ENCODE assay signal across 1 cellular context in the genomic region with DNA sequence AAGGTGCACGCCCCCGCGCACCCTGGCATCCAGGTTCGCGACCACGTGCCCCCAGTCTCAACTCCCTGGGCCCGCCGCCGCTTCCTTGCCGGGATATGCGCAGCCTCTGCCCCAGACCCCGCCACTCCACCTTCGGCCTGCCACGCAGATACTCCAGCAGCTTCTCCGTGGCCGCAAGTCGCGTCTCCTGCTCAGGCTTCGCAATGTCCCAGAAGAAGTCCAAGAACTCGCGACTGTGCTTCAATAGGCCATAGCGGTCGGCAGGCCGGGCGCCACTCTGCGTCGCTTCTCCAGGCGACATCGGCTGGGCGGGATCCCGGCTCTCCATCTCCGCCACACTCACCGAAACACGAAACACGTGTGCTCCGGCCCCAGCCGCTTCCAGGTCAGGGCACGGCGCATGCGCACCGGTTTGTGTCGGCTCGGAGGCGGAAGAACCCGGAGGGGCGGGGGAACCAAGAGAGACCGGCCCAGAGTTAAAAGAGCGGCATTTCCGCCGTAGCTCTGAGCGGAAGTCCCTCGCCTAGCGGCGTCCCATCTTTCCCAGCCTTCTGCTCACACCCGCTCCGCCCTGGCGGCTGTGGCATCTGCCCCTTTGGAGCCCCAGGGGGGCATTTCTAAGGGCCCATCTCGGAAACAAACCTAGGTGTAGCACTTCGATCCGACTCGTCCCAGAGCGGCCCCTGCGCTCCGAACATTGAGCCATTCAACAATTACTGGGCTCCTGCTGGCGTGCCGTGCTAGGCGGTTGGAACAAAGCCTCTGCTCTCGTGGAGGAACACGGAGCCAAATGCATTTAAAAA.
TF ChIP-seq lines count a peak whose summit lies in the region.

A gene with protein sequence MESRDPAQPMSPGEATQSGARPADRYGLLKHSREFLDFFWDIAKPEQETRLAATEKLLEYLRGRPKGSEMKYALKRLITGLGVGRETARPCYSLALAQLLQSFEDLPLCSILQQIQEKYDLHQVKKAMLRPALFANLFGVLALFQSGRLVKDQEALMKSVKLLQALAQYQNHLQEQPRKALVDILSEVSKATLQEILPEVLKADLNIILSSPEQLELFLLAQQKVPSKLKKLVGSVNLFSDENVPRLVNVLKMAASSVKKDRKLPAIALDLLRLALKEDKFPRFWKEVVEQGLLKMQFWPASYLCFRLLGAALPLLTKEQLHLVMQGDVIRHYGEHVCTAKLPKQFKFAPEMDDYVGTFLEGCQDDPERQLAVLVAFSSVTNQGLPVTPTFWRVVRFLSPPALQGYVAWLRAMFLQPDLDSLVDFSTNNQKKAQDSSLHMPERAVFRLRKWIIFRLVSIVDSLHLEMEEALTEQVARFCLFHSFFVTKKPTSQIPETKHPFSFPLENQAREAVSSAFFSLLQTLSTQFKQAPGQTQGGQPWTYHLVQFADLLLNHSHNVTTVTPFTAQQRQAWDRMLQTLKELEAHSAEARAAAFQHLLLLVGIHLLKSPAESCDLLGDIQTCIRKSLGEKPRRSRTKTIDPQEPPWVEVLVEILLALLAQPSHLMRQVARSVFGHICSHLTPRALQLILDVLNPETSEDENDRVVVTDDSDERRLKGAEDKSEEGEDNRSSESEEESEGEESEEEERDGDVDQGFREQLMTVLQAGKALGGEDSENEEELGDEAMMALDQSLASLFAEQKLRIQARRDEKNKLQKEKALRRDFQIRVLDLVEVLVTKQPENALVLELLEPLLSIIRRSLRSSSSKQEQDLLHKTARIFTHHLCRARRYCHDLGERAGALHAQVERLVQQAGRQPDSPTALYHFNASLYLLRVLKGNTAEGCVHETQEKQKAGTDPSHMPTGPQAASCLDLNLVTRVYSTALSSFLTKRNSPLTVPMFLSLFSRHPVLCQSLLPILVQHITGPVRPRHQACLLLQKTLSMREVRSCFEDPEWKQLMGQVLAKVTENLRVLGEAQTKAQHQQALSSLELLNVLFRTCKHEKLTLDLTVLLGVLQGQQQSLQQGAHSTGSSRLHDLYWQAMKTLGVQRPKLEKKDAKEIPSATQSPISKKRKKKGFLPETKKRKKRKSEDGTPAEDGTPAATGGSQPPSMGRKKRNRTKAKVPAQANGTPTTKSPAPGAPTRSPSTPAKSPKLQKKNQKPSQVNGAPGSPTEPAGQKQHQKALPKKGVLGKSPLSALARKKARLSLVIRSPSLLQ (N-terminal part only) (minus strand): TSS at position 388 of the 803 bp plus-strand sequence. CDS start 60 bp downstream, at position 328.

TF ChIP-seq in HepG2, 621 proteins besides CTCF, POLR2A, EP300 and RAD21 (continued from another document and continues in another):
- TF ChIP-seq ZNF333 (CRISPR knock-in tag; IDR thresholded peaks at IDR 0.05; ENCODE audit: borderline replicate concordance), result 0 out of 2 replicates have a peak, but pooled peaks have one; percentile 91
- TF ChIP-seq, protein P1, sequence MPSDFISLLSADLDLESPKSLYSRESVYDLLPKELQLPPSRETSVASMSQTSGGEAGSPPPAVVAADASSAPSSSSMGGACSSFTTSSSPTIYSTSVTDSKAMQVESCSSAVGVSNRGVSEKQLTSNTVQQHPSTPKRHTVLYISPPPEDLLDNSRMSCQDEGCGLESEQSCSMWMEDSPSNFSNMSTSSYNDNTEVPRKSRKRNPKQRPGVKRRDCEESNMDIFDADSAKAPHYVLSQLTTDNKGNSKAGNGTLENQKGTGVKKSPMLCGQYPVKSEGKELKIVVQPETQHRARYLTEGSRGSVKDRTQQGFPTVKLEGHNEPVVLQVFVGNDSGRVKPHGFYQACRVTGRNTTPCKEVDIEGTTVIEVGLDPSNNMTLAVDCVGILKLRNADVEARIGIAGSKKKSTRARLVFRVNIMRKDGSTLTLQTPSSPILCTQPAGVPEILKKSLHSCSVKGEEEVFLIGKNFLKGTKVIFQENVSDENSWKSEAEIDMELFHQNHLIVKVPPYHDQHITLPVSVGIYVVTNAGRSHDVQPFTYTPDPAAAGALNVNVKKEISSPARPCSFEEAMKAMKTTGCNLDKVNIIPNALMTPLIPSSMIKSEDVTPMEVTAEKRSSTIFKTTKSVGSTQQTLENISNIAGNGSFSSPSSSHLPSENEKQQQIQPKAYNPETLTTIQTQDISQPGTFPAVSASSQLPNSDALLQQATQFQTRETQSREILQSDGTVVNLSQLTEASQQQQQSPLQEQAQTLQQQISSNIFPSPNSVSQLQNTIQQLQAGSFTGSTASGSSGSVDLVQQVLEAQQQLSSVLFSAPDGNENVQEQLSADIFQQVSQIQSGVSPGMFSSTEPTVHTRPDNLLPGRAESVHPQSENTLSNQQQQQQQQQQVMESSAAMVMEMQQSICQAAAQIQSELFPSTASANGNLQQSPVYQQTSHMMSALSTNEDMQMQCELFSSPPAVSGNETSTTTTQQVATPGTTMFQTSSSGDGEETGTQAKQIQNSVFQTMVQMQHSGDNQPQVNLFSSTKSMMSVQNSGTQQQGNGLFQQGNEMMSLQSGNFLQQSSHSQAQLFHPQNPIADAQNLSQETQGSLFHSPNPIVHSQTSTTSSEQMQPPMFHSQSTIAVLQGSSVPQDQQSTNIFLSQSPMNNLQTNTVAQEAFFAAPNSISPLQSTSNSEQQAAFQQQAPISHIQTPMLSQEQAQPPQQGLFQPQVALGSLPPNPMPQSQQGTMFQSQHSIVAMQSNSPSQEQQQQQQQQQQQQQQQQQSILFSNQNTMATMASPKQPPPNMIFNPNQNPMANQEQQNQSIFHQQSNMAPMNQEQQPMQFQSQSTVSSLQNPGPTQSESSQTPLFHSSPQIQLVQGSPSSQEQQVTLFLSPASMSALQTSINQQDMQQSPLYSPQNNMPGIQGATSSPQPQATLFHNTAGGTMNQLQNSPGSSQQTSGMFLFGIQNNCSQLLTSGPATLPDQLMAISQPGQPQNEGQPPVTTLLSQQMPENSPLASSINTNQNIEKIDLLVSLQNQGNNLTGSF (CRISPR knock-in tag; IDR thresholded peaks at IDR 0.05), result peak; percentile 43; the same call in 1 of the 2 replicates
- TF ChIP-seq, protein P2, sequence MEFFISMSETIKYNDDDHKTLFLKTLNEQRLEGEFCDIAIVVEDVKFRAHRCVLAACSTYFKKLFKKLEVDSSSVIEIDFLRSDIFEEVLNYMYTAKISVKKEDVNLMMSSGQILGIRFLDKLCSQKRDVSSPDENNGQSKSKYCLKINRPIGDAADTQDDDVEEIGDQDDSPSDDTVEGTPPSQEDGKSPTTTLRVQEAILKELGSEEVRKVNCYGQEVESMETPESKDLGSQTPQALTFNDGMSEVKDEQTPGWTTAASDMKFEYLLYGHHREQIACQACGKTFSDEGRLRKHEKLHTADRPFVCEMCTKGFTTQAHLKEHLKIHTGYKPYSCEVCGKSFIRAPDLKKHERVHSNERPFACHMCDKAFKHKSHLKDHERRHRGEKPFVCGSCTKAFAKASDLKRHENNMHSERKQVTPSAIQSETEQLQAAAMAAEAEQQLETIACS (CRISPR knock-in tag; IDR thresholded peaks at IDR 0.05), result no peak
- no peak for TF ChIP-seq ZNF737 (CRISPR knock-in tag; IDR thresholded peaks at IDR 0.05; ENCODE audit: borderline replicate concordance)
- TF ChIP-seq FOSL2 (CRISPR knock-in tag; IDR thresholded peaks at IDR 0.05), result peak; percentile 22
- TF ChIP-seq, protein P3, sequence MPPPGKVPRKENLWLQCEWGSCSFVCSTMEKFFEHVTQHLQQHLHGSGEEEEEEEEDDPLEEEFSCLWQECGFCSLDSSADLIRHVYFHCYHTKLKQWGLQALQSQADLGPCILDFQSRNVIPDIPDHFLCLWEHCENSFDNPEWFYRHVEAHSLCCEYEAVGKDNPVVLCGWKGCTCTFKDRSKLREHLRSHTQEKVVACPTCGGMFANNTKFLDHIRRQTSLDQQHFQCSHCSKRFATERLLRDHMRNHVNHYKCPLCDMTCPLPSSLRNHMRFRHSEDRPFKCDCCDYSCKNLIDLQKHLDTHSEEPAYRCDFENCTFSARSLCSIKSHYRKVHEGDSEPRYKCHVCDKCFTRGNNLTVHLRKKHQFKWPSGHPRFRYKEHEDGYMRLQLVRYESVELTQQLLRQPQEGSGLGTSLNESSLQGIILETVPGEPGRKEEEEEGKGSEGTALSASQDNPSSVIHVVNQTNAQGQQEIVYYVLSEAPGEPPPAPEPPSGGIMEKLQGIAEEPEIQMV (CRISPR knock-in tag; IDR thresholded peaks at IDR 0.05; ENCODE audit: low read depth), result no peak
- no peak for TF ChIP-seq ZBTB21 (CRISPR knock-in tag; IDR thresholded peaks at IDR 0.05)
- TF ChIP-seq, protein P4, sequence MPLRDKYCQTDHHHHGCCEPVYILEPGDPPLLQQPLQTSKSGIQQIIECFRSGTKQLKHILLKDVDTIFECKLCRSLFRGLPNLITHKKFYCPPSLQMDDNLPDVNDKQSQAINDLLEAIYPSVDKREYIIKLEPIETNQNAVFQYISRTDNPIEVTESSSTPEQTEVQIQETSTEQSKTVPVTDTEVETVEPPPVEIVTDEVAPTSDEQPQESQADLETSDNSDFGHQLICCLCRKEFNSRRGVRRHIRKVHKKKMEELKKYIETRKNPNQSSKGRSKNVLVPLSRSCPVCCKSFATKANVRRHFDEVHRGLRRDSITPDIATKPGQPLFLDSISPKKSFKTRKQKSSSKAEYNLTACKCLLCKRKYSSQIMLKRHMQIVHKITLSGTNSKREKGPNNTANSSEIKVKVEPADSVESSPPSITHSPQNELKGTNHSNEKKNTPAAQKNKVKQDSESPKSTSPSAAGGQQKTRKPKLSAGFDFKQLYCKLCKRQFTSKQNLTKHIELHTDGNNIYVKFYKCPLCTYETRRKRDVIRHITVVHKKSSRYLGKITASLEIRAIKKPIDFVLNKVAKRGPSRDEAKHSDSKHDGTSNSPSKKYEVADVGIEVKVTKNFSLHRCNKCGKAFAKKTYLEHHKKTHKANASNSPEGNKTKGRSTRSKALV (CRISPR knock-in tag; IDR thresholded peaks at IDR 0.05), result peak; percentile 69; the same call in 1 of the 2 replicates
- TF ChIP-seq, protein P5, sequence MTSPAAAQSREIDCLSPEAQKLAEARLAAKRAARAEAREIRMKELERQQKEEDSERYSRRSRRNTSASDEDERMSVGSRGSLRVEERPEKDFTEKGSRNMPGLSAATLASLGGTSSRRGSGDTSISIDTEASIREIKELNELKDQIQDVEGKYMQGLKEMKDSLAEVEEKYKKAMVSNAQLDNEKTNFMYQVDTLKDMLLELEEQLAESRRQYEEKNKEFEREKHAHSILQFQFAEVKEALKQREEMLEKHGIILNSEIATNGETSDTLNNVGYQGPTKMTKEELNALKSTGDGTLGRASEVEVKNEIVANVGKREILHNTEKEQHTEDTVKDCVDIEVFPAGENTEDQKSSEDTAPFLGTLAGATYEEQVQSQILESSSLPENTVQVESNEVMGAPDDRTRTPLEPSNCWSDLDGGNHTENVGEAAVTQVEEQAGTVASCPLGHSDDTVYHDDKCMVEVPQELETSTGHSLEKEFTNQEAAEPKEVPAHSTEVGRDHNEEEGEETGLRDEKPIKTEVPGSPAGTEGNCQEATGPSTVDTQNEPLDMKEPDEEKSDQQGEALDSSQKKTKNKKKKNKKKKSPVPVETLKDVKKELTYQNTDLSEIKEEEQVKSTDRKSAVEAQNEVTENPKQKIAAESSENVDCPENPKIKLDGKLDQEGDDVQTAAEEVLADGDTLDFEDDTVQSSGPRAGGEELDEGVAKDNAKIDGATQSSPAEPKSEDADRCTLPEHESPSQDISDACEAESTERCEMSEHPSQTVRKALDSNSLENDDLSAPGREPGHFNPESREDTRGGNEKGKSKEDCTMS (CRISPR knock-in tag; conservative IDR thresholded peaks at IDR 0.05), result no peak
- no peak for TF ChIP-seq KLF13 (CRISPR knock-in tag; IDR thresholded peaks at IDR 0.05)
- no peak for TF ChIP-seq ZNF75D (CRISPR knock-in tag; IDR thresholded peaks at IDR 0.05; ENCODE audit: borderline replicate concordance)
- no peak for TF ChIP-seq EZH2 (conservative IDR thresholded peaks at IDR 0.05; ENCODE audit: low read depth, low read length)
- TF ChIP-seq NFIC (IDR thresholded peaks at IDR 0.05; ENCODE audit: low read length), result 0 out of 2 replicates have a peak, but pooled peaks have one; percentile 21
- no peak; the same call in 1 of the 2 replicates for TF ChIP-seq MEF2D (CRISPR knock-in tag; IDR thresholded peaks at IDR 0.05)
- TF ChIP-seq SP4 (CRISPR knock-in tag; IDR thresholded peaks at IDR 0.05), result no peak
- TF ChIP-seq ZNF30 (CRISPR knock-in tag; IDR thresholded peaks at IDR 0.05), result no peak; the same call in 1 of the 2 replicates
- TF ChIP-seq ZNF839 (CRISPR knock-in tag; IDR thresholded peaks at IDR 0.05; ENCODE audit: borderline replicate concordance), result 0 out of 2 replicates have a peak, but pooled peaks have one; percentile 5
- TF ChIP-seq ZNF747 (CRISPR knock-in tag; IDR thresholded peaks at IDR 0.05; ENCODE audit: borderline replicate concordance), result peak; percentile 7; the same call in 1 of the 2 replicates
- no peak for TF ChIP-seq CBX1 (IDR thresholded peaks at IDR 0.05; ENCODE audit: low read depth)
- no peak for TF ChIP-seq THYN1 (CRISPR knock-in tag; IDR thresholded peaks at IDR 0.05; ENCODE audit: borderline replicate concordance, low read depth)
- TF ChIP-seq ZNF644 (CRISPR knock-in tag; IDR thresholded peaks at IDR 0.05; ENCODE audit: low read depth), result no peak
- TF ChIP-seq HMG20B (CRISPR knock-in tag; conservative IDR thresholded peaks at IDR 0.05), result no peak
- TF ChIP-seq ZNF614 (CRISPR knock-in tag; IDR thresholded peaks at IDR 0.05; ENCODE audit: borderline replicate concordance), result 0 out of 2 replicates have a peak, but pooled peaks have one; percentile 32
- TF ChIP-seq SRSF1 (optimal IDR thresholded peaks at IDR 0.05; ENCODE audit: low read depth, low read length), result peak; percentile 63
- TF ChIP-seq CBFB (CRISPR knock-in tag; IDR thresholded peaks at IDR 0.05), result peak; percentile 42; the same call in 1 of the 2 replicates
- TF ChIP-seq, protein P6, sequence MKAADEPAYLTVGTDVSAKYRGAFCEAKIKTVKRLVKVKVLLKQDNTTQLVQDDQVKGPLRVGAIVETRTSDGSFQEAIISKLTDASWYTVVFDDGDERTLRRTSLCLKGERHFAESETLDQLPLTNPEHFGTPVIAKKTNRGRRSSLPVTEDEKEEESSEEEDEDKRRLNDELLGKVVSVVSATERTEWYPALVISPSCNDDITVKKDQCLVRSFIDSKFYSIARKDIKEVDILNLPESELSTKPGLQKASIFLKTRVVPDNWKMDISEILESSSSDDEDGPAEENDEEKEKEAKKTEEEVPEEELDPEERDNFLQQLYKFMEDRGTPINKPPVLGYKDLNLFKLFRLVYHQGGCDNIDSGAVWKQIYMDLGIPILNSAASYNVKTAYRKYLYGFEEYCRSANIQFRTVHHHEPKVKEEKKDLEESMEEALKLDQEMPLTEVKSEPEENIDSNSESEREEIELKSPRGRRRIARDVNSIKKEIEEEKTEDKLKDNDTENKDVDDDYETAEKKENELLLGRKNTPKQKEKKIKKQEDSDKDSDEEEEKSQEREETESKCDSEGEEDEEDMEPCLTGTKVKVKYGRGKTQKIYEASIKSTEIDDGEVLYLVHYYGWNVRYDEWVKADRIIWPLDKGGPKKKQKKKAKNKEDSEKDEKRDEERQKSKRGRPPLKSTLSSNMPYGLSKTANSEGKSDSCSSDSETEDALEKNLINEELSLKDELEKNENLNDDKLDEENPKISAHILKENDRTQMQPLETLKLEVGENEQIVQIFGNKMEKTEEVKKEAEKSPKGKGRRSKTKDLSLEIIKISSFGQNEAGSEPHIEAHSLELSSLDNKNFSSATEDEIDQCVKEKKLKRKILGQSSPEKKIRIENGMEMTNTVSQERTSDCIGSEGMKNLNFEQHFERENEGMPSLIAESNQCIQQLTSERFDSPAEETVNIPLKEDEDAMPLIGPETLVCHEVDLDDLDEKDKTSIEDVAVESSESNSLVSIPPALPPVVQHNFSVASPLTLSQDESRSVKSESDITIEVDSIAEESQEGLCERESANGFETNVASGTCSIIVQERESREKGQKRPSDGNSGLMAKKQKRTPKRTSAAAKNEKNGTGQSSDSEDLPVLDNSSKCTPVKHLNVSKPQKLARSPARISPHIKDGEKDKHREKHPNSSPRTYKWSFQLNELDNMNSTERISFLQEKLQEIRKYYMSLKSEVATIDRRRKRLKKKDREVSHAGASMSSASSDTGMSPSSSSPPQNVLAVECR (CRISPR knock-in tag; IDR thresholded peaks at IDR 0.05; ENCODE audit: borderline replicate concordance), result peak; percentile 99
- TF ChIP-seq ZFP36L1 (CRISPR knock-in tag; IDR thresholded peaks at IDR 0.05), result peak; percentile 89; the same call in 1 of the 2 replicates
- TF ChIP-seq CENPX (CRISPR knock-in tag; IDR thresholded peaks at IDR 0.05), result no peak
